Comparison of ENCODE assay signal across 1 cellular context in the genomic region with DNA sequence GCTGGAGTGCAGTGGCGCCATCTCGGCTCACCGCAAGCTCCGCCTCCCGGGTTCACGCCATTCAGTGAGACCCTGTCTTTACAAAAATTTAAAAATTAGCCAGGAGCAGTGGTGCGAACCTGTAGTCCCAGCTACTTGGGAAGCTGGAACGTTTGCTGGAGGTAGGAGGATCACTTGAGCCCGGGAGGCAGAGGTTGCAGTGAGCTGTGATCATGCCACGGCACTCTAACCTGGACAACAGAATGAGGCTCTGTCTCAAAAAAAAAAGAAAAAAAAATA.
TF ChIP-seq lines count a peak whose summit lies in the region.

No MANE protein-coding gene starts in this region.

TF ChIP-seq in HCT116, 20 proteins besides CTCF, POLR2A, EP300 and RAD21 (continued from another document):
- TF ChIP-seq, protein P1, sequence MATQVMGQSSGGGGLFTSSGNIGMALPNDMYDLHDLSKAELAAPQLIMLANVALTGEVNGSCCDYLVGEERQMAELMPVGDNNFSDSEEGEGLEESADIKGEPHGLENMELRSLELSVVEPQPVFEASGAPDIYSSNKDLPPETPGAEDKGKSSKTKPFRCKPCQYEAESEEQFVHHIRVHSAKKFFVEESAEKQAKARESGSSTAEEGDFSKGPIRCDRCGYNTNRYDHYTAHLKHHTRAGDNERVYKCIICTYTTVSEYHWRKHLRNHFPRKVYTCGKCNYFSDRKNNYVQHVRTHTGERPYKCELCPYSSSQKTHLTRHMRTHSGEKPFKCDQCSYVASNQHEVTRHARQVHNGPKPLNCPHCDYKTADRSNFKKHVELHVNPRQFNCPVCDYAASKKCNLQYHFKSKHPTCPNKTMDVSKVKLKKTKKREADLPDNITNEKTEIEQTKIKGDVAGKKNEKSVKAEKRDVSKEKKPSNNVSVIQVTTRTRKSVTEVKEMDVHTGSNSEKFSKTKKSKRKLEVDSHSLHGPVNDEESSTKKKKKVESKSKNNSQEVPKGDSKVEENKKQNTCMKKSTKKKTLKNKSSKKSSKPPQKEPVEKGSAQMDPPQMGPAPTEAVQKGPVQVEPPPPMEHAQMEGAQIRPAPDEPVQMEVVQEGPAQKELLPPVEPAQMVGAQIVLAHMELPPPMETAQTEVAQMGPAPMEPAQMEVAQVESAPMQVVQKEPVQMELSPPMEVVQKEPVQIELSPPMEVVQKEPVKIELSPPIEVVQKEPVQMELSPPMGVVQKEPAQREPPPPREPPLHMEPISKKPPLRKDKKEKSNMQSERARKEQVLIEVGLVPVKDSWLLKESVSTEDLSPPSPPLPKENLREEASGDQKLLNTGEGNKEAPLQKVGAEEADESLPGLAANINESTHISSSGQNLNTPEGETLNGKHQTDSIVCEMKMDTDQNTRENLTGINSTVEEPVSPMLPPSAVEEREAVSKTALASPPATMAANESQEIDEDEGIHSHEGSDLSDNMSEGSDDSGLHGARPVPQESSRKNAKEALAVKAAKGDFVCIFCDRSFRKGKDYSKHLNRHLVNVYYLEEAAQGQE (IDR thresholded peaks at IDR 0.05; ENCODE audit: low read depth) = no peak
- no peak for TF ChIP-seq JUND (IDR thresholded peaks at IDR 0.05)
- no peak for TF ChIP-seq TCF7L2 (IDR thresholded peaks at IDR 0.05; ENCODE audit: borderline replicate concordance, extremely low read depth, insufficient read depth, insufficient read length)
- no peak for TF ChIP-seq ZNF274 (IDR thresholded peaks at IDR 0.05; ENCODE audit: low read depth, low read length)
- TF ChIP-seq YY1 (IDR thresholded peaks at IDR 0.05; ENCODE audit: extremely low read depth, insufficient replicate concordance, low read depth, low read length) = no peak
- TF ChIP-seq EZH2 (IDR thresholded peaks at IDR 0.05) = no peak
- TF ChIP-seq ELF1 (IDR thresholded peaks at IDR 0.05; ENCODE audit: borderline replicate concordance, low read depth) = no peak
- TF ChIP-seq POLR2AphosphoS5 (IDR thresholded peaks at IDR 0.05; ENCODE audit: low read depth, low read length) = no peak
